Comparison of ENCODE assay signal across 26 cellular contexts in genomic region chr13:64925727-64926126, GRCh38.
DNase-seq lines count a peak whose midpoint lies in the region; ATAC-seq and TF ChIP-seq lines count a peak whose summit lies in the region.
"Had no signal": no experiment of that assay in that cellular context is flagged by ENCODE, and none has a peak within 500 bp of the region (broad histone marks: within the 10 kb centered on the region; RNA-seq: fewer than 3 reads in every experiment).

No MANE protein-coding gene starts in this region.

- no peak overlapping the region for H3K4me3 Mint-ChIP-seq in chondrocyte (ENCODE audit: unreplicated experiment)
- H3K4me3 Mint-ChIP-seq: GM23338, HFFc6 had no signal

- no peak overlapping the region for H2AK5ac ChIP-seq in mesenchymal stem cell (ENCODE audit: low read length, severe bottlenecking)

- peak overlapping the region; percentile 7 for H4K8ac ChIP-seq in mesenchymal stem cell (ENCODE audit: low read length)

- TF ChIP-seq CTCF in chondrocyte (IDR thresholded peaks at IDR 0.05) = no peak
- TF ChIP-seq CTCF in upper lobe of left lung (IDR thresholded peaks at IDR 0.05) = no peak

- no peaks in the 10 kb centered on the region for H3K27me3 Mint-ChIP-seq in chondrocyte (ENCODE audit: low read depth)

- H3K14ac ChIP-seq in mesenchymal stem cell (ENCODE audit: low read length in 2 of 2) = no peak overlapping the region

- H3K36me3 Mint-ChIP-seq in chondrocyte (ENCODE audit: low read depth) = no peaks in the 10 kb centered on the region
- H3K36me3 Mint-ChIP-seq in activated naive CD4-positive, alpha-beta T cell treated with anti-CD3 and anti-CD28 coated beads, Interleukin-2, amount 50 U/mL, for 72 hours = peaks cover 0 to 4% of the 10 kb centered on the region in 2 donors

- TF ChIP-seq EP300 in upper lobe of left lung (IDR thresholded peaks at IDR 0.05) = no peak

- H3K18ac ChIP-seq in mesenchymal stem cell (ENCODE audit: low read depth in 1 of 2, low read length in 2 of 2) = no peak overlapping the region

- no peaks in the 10 kb centered on the region for H3K79me1 ChIP-seq in mesenchymal stem cell (replicated peaks; ENCODE audit: low read length, poor library complexity, severe bottlenecking)

- no peaks in the 10 kb centered on the region for H3K9me3 Mint-ChIP-seq in chondrocyte (ENCODE audit: low read depth)
- peaks cover 15 to 25% of the 10 kb centered on the region in 2 donors for H3K9me3 Mint-ChIP-seq in activated naive CD4-positive, alpha-beta T cell treated with anti-CD3 and anti-CD28 coated beads, Interleukin-2, amount 50 U/mL, for 72 hours
- H3K9me3 Mint-ChIP-seq: GM23338, HFFc6 had no signal

- 94% methylated on average over 13 of the region's 22 CpGs for WGBS in mesenchymal stem cell
- 89 to 95% methylated on average over 21 of the region's 22 CpGs for WGBS in upper lobe of left lung, 2 donors

- peaks cover 14% of the 10 kb centered on the region for H3K4me1 Mint-ChIP-seq in chondrocyte (ENCODE audit: low read depth)

- no peaks in the 10 kb centered on the region for H3K9me3 ChIP-seq in mesenchymal stem cell (ENCODE audit: control insufficient read depth, low read length)
- H3K9me3 ChIP-seq in upper lobe of left lung = peaks cover 0 to 5% (median 0%) of the 10 kb centered on the region in 4 donors
- H3K9me3 ChIP-seq: BE2C, HAP-1, SJSA1 had no signal

- no peak overlapping the region for H2BK15ac ChIP-seq in mesenchymal stem cell (ENCODE audit: low read depth, poor library complexity, severe bottlenecking)

- no peak overlapping the region for H2BK12ac ChIP-seq in mesenchymal stem cell (ENCODE audit: low read length in 2 of 2)

- no peaks in the 10 kb centered on the region for H3K36me3 ChIP-seq in mesenchymal stem cell (ENCODE audit: control insufficient read depth in 1 of 2, insufficient read depth in 2 of 2, low read depth in 1 of 2, low read length in 2 of 2)
- H3K36me3 ChIP-seq in upper lobe of left lung = no peaks in the 10 kb centered on the region
- H3K36me3 ChIP-seq: BE2C, HAP-1, SJSA1 had no signal

- H3K27ac Mint-ChIP-seq in chondrocyte (ENCODE audit: unreplicated experiment) = no peak overlapping the region
- no peak overlapping the region for H3K27ac Mint-ChIP-seq in activated naive CD4-positive, alpha-beta T cell treated with anti-CD3 and anti-CD28 coated beads, Interleukin-2, amount 50 U/mL, for 72 hours
- H3K27ac Mint-ChIP-seq: GM23338, HFFc6 had no signal

- H3K23ac ChIP-seq in mesenchymal stem cell (ENCODE audit: low read length in 2 of 2) = no peak overlapping the region

- H3K27ac ChIP-seq in mesenchymal stem cell (ENCODE audit: low read length, poor library complexity, severe bottlenecking) (no peak overlapping the region), upper lobe of left lung (no peak overlapping the region)
- H3K27ac ChIP-seq: 22Rv1, PC-9, SJSA1 had no signal

- H3K4me3 ChIP-seq in mesenchymal stem cell (ENCODE audit: insufficient read depth in 1 of 2, low read depth in 1 of 2, low read length in 2 of 2) = no peak overlapping the region
- H3K4me3 ChIP-seq in upper lobe of left lung = no peak overlapping the region
- H3K4me3 ChIP-seq: GM23338, HAP-1, K562, PC-9, SJSA1 had no signal

- H2BK5ac ChIP-seq in mesenchymal stem cell (ENCODE audit: low read depth, low read length, poor library complexity, severe bottlenecking) = no peak overlapping the region

- DNase-seq in NCI-H146 (lab: John Stamatoyannopoulos, UW) = peak; percentile 62
- no peak for DNase-seq in NCI-H146 treated with DMSO at 0.1 percent for 48 hours (lab: John Stamatoyannopoulos, UW; ENCODE audit: unreplicated experiment)
- DNase-seq in chondrocyte (ENCODE audit: low spot score) = peak; percentile 84
- DNase-seq in mesenchymal stem cell = no peak
- DNase-seq in upper lobe of left lung = peak in 1 of 2 donors; percentile 77
- no peak for DNase-seq in activated naive CD4-positive, alpha-beta T cell treated with anti-CD3 and anti-CD28 coated beads, Interleukin-2, amount 50 U/mL, for 72 hours (ENCODE audit: low spot score in 2 of 2)
- DNase-seq: BE2C; Calu3; DMS153; HFFc6; NCI-H1105; NCI-H1694; NCI-H2029 treated with DMSO at 0.1 percent for 48 hours; NCI-H446 treated with DMSO at 0.1 percent for 48 hours; NCI-H526; NCI-H82; NK-92 treated with Interleukin-12 subunit alpha and Interleukin-12 subunit beta, amount 100 ng/mL, for 24 hours; PC-9 had no signal

- H3K4me1 ChIP-seq in mesenchymal stem cell (ENCODE audit: control insufficient read depth, insufficient read depth, low read depth, low read length) (peaks cover 3% of the 10 kb centered on the region), upper lobe of left lung (no peaks in the 10 kb centered on the region)
- H3K4me1 ChIP-seq: BE2C, HAP-1 had no signal

- no peak for TF ChIP-seq POLR2A in upper lobe of left lung (IDR thresholded peaks at IDR 0.05)

- no peak overlapping the region for H2BK120ac ChIP-seq in mesenchymal stem cell (ENCODE audit: low read depth, low read length)

- H3K27me3 ChIP-seq in mesenchymal stem cell (ENCODE audit: control insufficient read depth in 1 of 2, insufficient read depth in 1 of 2, low read length in 2 of 2) (no peaks in the 10 kb centered on the region), upper lobe of left lung (no peaks in the 10 kb centered on the region)
- H3K27me3 ChIP-seq: BE2C, SJSA1 had no signal

- H4K91ac ChIP-seq in mesenchymal stem cell (ENCODE audit: low read length) = no peak overlapping the region

- H3K4ac ChIP-seq in mesenchymal stem cell (ENCODE audit: low read depth in 1 of 2, low read length in 2 of 2) = no peak overlapping the region

- H3K4me2 ChIP-seq in mesenchymal stem cell (ENCODE audit: low read length, poor library complexity, severe bottlenecking) = no peak overlapping the region
- H3K4me2 ChIP-seq: GM23338, PC-9 had no signal

- ATAC-seq in upper lobe of left lung (ENCODE audit: low FRiP score in 2 of 2) (peak; percentile 6 to 34), HG02763 (IDR thresholded peaks at IDR 0.05; ENCODE audit: unreplicated experiment) (no peak), GM21786 (IDR thresholded peaks at IDR 0.05; ENCODE audit: unreplicated experiment) (no peak)
- ATAC-seq in activated naive CD4-positive, alpha-beta T cell treated with anti-CD3 and anti-CD28 coated beads, Interleukin-2, amount 50 U/mL, for 72 hours = no peak
- ATAC-seq: K562, Right ventricle myocardium inferior had no signal

- H2AFZ ChIP-seq in mesenchymal stem cell (ENCODE audit: low read depth, low read length) = no peak overlapping the region
- H2AFZ ChIP-seq: GM23338, PC-9 had no signal

- H3K9ac ChIP-seq in mesenchymal stem cell (ENCODE audit: low read length) = no peak overlapping the region

Comparison
In these comparisons a context has a peak if more than half of its experiments do, and no peak if none do; other contexts are left out.
1. DNase-seq: peak in NCI-H146 (single experiment) and chondrocyte (single experiment); none in NCI-H146 treated with DMSO at 0.1 percent for 48 hours (single experiment), mesenchymal stem cell (single experiment) and activated naive CD4-positive, alpha-beta T cell treated with anti-CD3 and anti-CD28 coated beads, Interleukin-2, amount 50 U/mL, for 72 hours (0 of 2).
2. ATAC-seq: peak in upper lobe of left lung (2 of 2); none in HG02763 (single experiment), activated naive CD4-positive, alpha-beta T cell treated with anti-CD3 and anti-CD28 coated beads, Interleukin-2, amount 50 U/mL, for 72 hours (0 of 2) and GM21786 (single experiment).